ENCODE assay signal across 34 cellular contexts in the genomic region with DNA sequence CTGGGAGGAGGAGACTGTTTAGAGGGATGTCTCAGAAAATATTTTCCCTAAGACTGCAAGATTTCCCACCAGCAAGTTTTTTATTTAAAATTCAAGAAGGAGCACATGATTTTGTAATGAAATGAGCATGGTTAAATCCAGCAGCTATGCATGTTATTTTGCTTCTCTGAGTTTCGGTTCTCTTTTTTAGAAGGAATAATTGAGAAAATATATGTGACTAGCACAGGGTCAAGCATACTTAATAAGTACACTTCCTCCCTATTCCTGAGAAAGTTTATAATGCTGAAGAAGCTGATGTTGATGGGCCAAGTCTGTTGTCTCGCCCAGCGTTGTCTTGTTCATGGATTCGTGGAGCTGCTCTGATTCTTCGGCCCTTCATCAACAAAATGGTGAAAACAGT. TPM values are rescaled to one million over a fixed set of nuclear protein-coding genes. Genes with fewer than 3 reads are reported as not detected.
DNase-seq lines count a peak whose midpoint lies in the region; ATAC-seq and TF ChIP-seq lines count a peak whose summit lies in the region.
"Had no signal": no experiment of that assay in that cellular context is flagged by ENCODE, and none has a peak within 500 bp of the region (broad histone marks: within the 10 kb centered on the region; RNA-seq: fewer than 3 reads in every experiment).

No MANE protein-coding gene starts in this region.

- H3K36me3 ChIP-seq in Karpas-422 (ENCODE audit: insufficient read depth, low read length) = no peaks in the 10 kb centered on the region
- peaks cover 11% of the 10 kb centered on the region for H3K36me3 ChIP-seq in OCI-LY3 (replicated peaks; ENCODE audit: low read depth, low read length)
- H3K36me3 ChIP-seq in colonic mucosa = no peaks in the 10 kb centered on the region
- H3K36me3 ChIP-seq: left ventricle myocardium inferior, suprapubic skin had no signal

- H3K9me2 ChIP-seq in Karpas-422 (replicated peaks; ENCODE audit: insufficient read depth, low read length) = no peaks in the 10 kb centered on the region
- H3K9me2 ChIP-seq: SK-N-SH had no signal

- H4K20me1 ChIP-seq in Karpas-422 (ENCODE audit: insufficient read depth, low read depth, low read length) (no peaks in the 10 kb centered on the region), OCI-LY3 (ENCODE audit: insufficient read depth, low read length) (no peaks in the 10 kb centered on the region)

- H3K27me3 Mint-ChIP-seq in stimulated activated memory B cell treated with anti-CD40 and anti-IgM and Interleukin-4, amounts not matched to agents 10 μg/mL and 1 μg/mL and 100 μg/mL, for 72 hours = no peaks in the 10 kb centered on the region
- H3K27me3 Mint-ChIP-seq: activated CD4-positive, alpha-beta memory T cell treated with anti-CD3 and anti-CD28 coated beads for 36 hours; effector memory CD8-positive, alpha-beta T cell had no signal

- no peaks in the 10 kb centered on the region for H3K36me3 Mint-ChIP-seq in stimulated activated memory B cell treated with anti-CD40 and anti-IgM and Interleukin-4, amounts not matched to agents 10 μg/mL and 1 μg/mL and 100 μg/mL, for 72 hours
- H3K36me3 Mint-ChIP-seq: activated CD4-positive, alpha-beta memory T cell treated with anti-CD3 and anti-CD28 coated beads for 36 hours had no signal

- no peaks in the 10 kb centered on the region for H3K9me3 Mint-ChIP-seq in stimulated activated memory B cell treated with anti-CD40 and anti-IgM and Interleukin-4, amounts not matched to agents 10 μg/mL and 1 μg/mL and 100 μg/mL, for 72 hours
- H3K9me3 Mint-ChIP-seq: activated CD4-positive, alpha-beta memory T cell treated with anti-CD3 and anti-CD28 coated beads for 36 hours; effector memory CD8-positive, alpha-beta T cell; T-helper 1 cell treated with Interleukin-12 subunit alpha and Interleukin-12 subunit beta and Interleukin-4 antibody, amounts not matched to agents 30 μg/mL and 1 μg/mL, for 36 hours had no signal

- no peak for TF ChIP-seq CTCF in OCI-LY3 (IDR thresholded peaks at IDR 0.05; ENCODE audit: low read depth, low read length)
- no peak for TF ChIP-seq CTCF in GM13977 (IDR thresholded peaks at IDR 0.05; ENCODE audit: extremely low read depth, insufficient read depth, missing control alignments)
- TF ChIP-seq CTCF in colonic mucosa (IDR thresholded peaks at IDR 0.05) = no peak

- H3K4me3 Mint-ChIP-seq in stimulated activated memory B cell treated with anti-CD40 and anti-IgM and Interleukin-4, amounts not matched to agents 10 μg/mL and 1 μg/mL and 100 μg/mL, for 72 hours = no peak overlapping the region
- H3K4me3 Mint-ChIP-seq: activated CD4-positive, alpha-beta memory T cell treated with anti-CD3 and anti-CD28 coated beads for 36 hours; effector memory CD8-positive, alpha-beta T cell; T-helper 1 cell treated with Interleukin-12 subunit alpha and Interleukin-12 subunit beta and Interleukin-4 antibody, amounts not matched to agents 30 μg/mL and 1 μg/mL, for 36 hours had no signal

- DNase-seq in Karpas-422 = peak; percentile 51
- DNase-seq in GM13977 (ENCODE audit: low spot score) = no peak
- no peak for DNase-seq in NCI-H345 treated with DMSO at 0.1 percent for 48 hours (lab: John Stamatoyannopoulos, UW; ENCODE audit: unreplicated experiment)
- DNase-seq in colonic mucosa = no peak
- DNase-seq: activated CD4-positive, alpha-beta memory T cell treated with anti-CD3 and anti-CD28 coated beads for 36 hours; activated CD4-positive, alpha-beta T cell treated with anti-CD3 and anti-CD28 coated beads for 1 hour; activated naive CD4-positive, alpha-beta T cell; C1 segment of cervical spinal cord; cortex of kidney; DMS79; effector memory CD8-positive, alpha-beta T cell; erythroblast; GF-D8; head of caudate nucleus; left ventricle myocardium inferior; NCI-H1436; NCI-H2081 treated with DMSO at 0.1 percent for 48 hours; NCI-H345; NCI-H748 treated with DMSO at 0.1 percent for 48 hours; SK-N-SH; stimulated activated naive CD4-positive, alpha-beta T cell had no signal

- H3K9me3 ChIP-seq in Karpas-422 (ENCODE audit: low read length) (no peaks in the 10 kb centered on the region), OCI-LY3 (ENCODE audit: insufficient read depth, low read length) (no peaks in the 10 kb centered on the region), colonic mucosa (no peaks in the 10 kb centered on the region)
- H3K9me3 ChIP-seq: left ventricle myocardium inferior, SK-N-SH, suprapubic skin had no signal

- ATAC-seq in GM21367 (IDR thresholded peaks at IDR 0.05; ENCODE audit: unreplicated experiment) = peak; percentile 42
- ATAC-seq in stimulated activated memory B cell treated with anti-CD40 and anti-IgM and Interleukin-4, amounts not matched to agents 10 μg/mL and 1 μg/mL and 100 μg/mL, for 72 hours = peak; percentile 66
- no peak for ATAC-seq in HG03025 (IDR thresholded peaks at IDR 0.05; ENCODE audit: low FRiP score, unreplicated experiment)
- ATAC-seq: effector memory CD8-positive, alpha-beta T cell; HCT116; K562 had no signal

- H3K4me3 ChIP-seq in Karpas-422 (ENCODE audit: low read length) (no peak overlapping the region), OCI-LY3 (ENCODE audit: low read length) (no peak overlapping the region), colonic mucosa (no peak overlapping the region)
- H3K4me3 ChIP-seq: K562, left ventricle myocardium inferior, skin epidermis, suprapubic skin had no signal

- H3K27ac Mint-ChIP-seq in stimulated activated memory B cell treated with anti-CD40 and anti-IgM and Interleukin-4, amounts not matched to agents 10 μg/mL and 1 μg/mL and 100 μg/mL, for 72 hours = peak overlapping the region; percentile 54
- H3K27ac Mint-ChIP-seq: activated CD4-positive, alpha-beta memory T cell treated with anti-CD3 and anti-CD28 coated beads for 36 hours; effector memory CD8-positive, alpha-beta T cell; T-helper 1 cell treated with Interleukin-12 subunit alpha and Interleukin-12 subunit beta and Interleukin-4 antibody, amounts not matched to agents 30 μg/mL and 1 μg/mL, for 36 hours had no signal

- no peaks in the 10 kb centered on the region for H3K27me3 ChIP-seq in Karpas-422 (ENCODE audit: low read length)
- no peaks in the 10 kb centered on the region for H3K27me3 ChIP-seq in OCI-LY3 (ENCODE audit: low read depth, low read length)
- no peaks in the 10 kb centered on the region for H3K27me3 ChIP-seq in colonic mucosa
- H3K27me3 ChIP-seq: suprapubic skin had no signal

- no peak overlapping the region for H3K9ac ChIP-seq in Karpas-422 (ENCODE audit: low read length)
- H3K9ac ChIP-seq in OCI-LY3 (ENCODE audit: low read length) = no peak overlapping the region
- no peak overlapping the region for H3K9ac ChIP-seq in colonic mucosa (ENCODE audit: low read depth in 2 of 2, low read length in 2 of 2)
- H3K9ac ChIP-seq: SK-N-SH had no signal

- H3K4me1 Mint-ChIP-seq in stimulated activated memory B cell treated with anti-CD40 and anti-IgM and Interleukin-4, amounts not matched to agents 10 μg/mL and 1 μg/mL and 100 μg/mL, for 72 hours = peaks cover 18% of the 10 kb centered on the region

- H3K4me2 ChIP-seq in Karpas-422 (ENCODE audit: low read depth, low read length, poor library complexity, severe bottlenecking) (no peak overlapping the region), OCI-LY3 (ENCODE audit: low read length) (peak overlapping the region; percentile 25)
- H3K4me2 ChIP-seq: SK-N-SH had no signal

- H3K79me2 ChIP-seq in Karpas-422 (ENCODE audit: low read length) (no peaks in the 10 kb centered on the region), OCI-LY3 (ENCODE audit: low read length) (no peaks in the 10 kb centered on the region)

- peaks cover 16% of the 10 kb centered on the region for H3K4me1 ChIP-seq in Karpas-422 (ENCODE audit: low read length)
- peaks cover 25% of the 10 kb centered on the region for H3K4me1 ChIP-seq in OCI-LY3 (ENCODE audit: low read length)
- H3K4me1 ChIP-seq in colonic mucosa = no peaks in the 10 kb centered on the region
- H3K4me1 ChIP-seq: left ventricle myocardium inferior, suprapubic skin had no signal

- intact Hi-C loops in colonic mucosa (cut with DNase I) = loop anchor here (5.0 kb wide), 1 partner anchor 118 kb away; no protein-coding TSS in a partner anchor

- H3K27ac ChIP-seq in Karpas-422 (ENCODE audit: low read length) (0 out of 2 replicates have a peak overlapping the region, but pooled peaks have one; percentile 32), OCI-LY3 (ENCODE audit: low read length) (peak overlapping the region; percentile 45), colonic mucosa (no peak overlapping the region)
- H3K27ac ChIP-seq: left ventricle myocardium inferior, skin epidermis, suprapubic skin had no signal

- H2AFZ ChIP-seq in Karpas-422 (ENCODE audit: low read length) (no peak overlapping the region), OCI-LY3 (ENCODE audit: low read depth, low read length) (no peak overlapping the region)

- in situ Hi-C loops in GM13977 (cut with MboI; ENCODE audit: low pct_unique_long_range_greater_than_20kb, low sequenced_read_pairs, unreplicated experiment) = loop anchor here (10.0 kb wide), 1 partner anchor 106 kb away; no protein-coding TSS in a partner anchor

RNA-seq across cellular contexts. Expression of gene EXO1, which starts 51.2 kb away (rescaled TPM):
- 9.8 and 14.2 TPM in 2 replicates for total RNA-seq in Karpas-422 (2014; rRNA removed; shearing (Covaris generic); ENCODE audit: low replicate concordance)
- 10 to 100 TPM in 1 of 2 donors, 1 to 10 TPM in 1; 5.1 to 17.6 TPM for total RNA-seq in colonic mucosa

RNA-seq across cellular contexts. Expression of gene BECN2, which starts 58.4 kb away (rescaled TPM):
- total RNA-seq in Karpas-422 (2014; rRNA removed; shearing (Covaris generic); ENCODE audit: low replicate concordance) = not detected in 2 replicates
- total RNA-seq in colonic mucosa = not detected
- total RNA-seq: activated CD4-positive, alpha-beta memory T cell treated with anti-CD3 and anti-CD28 coated beads for 36 hours; cardiac septum; K562; left ventricle myocardium inferior; M059J; mesenteric fat pad; suprapubic skin; ureter had no signal
